31 cellular contexts compared by ENCODE assay signal in the genomic region with DNA sequence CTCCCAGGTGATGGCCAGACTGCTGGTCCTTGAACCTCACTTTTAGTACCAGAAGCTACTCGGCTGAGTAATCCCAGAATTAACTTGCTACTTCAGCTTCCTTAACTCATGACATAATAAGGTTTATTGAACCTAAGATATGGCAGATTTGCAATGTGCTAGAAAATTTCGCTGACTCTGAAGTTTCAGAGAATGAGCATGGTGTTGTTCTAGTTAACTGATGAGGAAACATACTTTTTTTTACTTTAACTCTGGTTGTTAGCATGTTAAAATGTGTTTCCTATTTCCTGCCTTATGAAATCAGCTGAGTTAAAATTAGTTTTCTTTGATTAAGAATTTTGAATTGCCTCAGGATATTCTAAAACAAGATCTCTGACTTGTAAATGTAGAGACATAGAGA.
"Had no signal": no experiment of that assay in that cellular context is flagged by ENCODE, and none has a peak within 500 bp of the region (broad histone marks: within the 10 kb centered on the region; RNA-seq: fewer than 3 reads in every experiment).

No MANE protein-coding gene starts in this region.

- H3K4me3 ChIP-seq: adrenal gland, body of pancreas, esophagus muscularis mucosa, gastroesophageal sphincter, heart right ventricle had no signal

- ATAC-seq: activated CD4-positive, CD25-positive, alpha-beta regulatory T cell treated with anti-CD3 and anti-CD28 coated beads, Interleukin-2, amount 50 U/mL, for 24 hours; activated CD8-positive, alpha-beta memory T cell treated with anti-CD3 and anti-CD28 coated beads, Interleukin-2, amount 10 ng/mL, durations not matched to agents 7 days and 5 days; activated CD8-positive, alpha-beta T cell treated with anti-CD3 and anti-CD28 coated beads, Interleukin-2, amount 10 ng/mL, durations not matched to agents 7 days and 5 days; activated naive CD8-positive, alpha-beta T cell treated with anti-CD3 and anti-CD28 coated beads, Interleukin-2, amount 50 U/mL, for 24 hours; body of pancreas; effector memory CD8-positive, alpha-beta T cell; gastroesophageal sphincter; heart right ventricle; T-helper 17 cell had no signal

- H3K9me3 ChIP-seq: adrenal gland, body of pancreas, esophagus muscularis mucosa, gastroesophageal sphincter, heart right ventricle had no signal

- H3K4me1 ChIP-seq: adrenal gland, body of pancreas, esophagus muscularis mucosa, gastroesophageal sphincter had no signal

- FAIRE-seq: colon had no signal

- H3K27me3 ChIP-seq: adrenal gland, body of pancreas, esophagus muscularis mucosa, gastroesophageal sphincter, heart right ventricle had no signal

- DNase-seq: activated B cell treated with CpG ODN at 0.5 μM for 24 hours; activated CD4-positive, alpha-beta T cell treated with anti-CD3 and anti-CD28 coated beads for 48 hours; activated CD4-positive, alpha-beta T cell treated with anti-CD3 and anti-CD28 coated beads, Interleukin-2, amount 50 U/mL, for 1 hour; activated CD4-positive, alpha-beta T cell treated with anti-CD3 and anti-CD28 coated beads, Interleukin-2, amount 50 U/mL, for 48 hours; activated CD8-positive, alpha-beta memory T cell treated with anti-CD3 and anti-CD28 coated beads, Interleukin-2, amount 10 ng/mL, durations not matched to agents 7 days and 5 days; activated CD8-positive, alpha-beta memory T cell treated with anti-CD3 and anti-CD28 coated beads, Interleukin-2, amount 50 U/mL, for 4 hours; activated CD8-positive, alpha-beta T cell treated with anti-CD3 and anti-CD28 coated beads, Interleukin-2, amount 10 ng/mL, durations not matched to agents 7 days and 5 days; activated effector memory CD4-positive, alpha-beta T cell treated with anti-CD3 and anti-CD28 coated beads, Interleukin-2, amount 50 U/mL, for 16 hours; activated naive CD4-positive, alpha-beta T cell treated with anti-CD3 and anti-CD28 coated beads for 36 hours; activated naive CD8-positive, alpha-beta T cell treated with anti-CD3 and anti-CD28 coated beads for 36 hours; activated naive CD8-positive, alpha-beta T cell treated with anti-CD3 and anti-CD28 coated beads, Interleukin-2, amount 50 U/mL, for 24 hours; activated T-cell treated with anti-CD3 and anti-CD28 coated beads, Interleukin-2, amount 50 U/mL, for 1 hour; activated T-cell treated with anti-CD3 and anti-CD28 coated beads, Interleukin-2, amount 50 U/mL, for 48 hours; adrenal gland; amygdala; aorta; body of pancreas; caudate nucleus; cortex of kidney; effector CD4-positive, alpha-beta T cell; effector memory CD8-positive, alpha-beta T cell; erythroblast; foreskin melanocyte; heart right ventricle; T-helper 17 cell; T1000; WERI-Rb-1 had no signal

- H3K27ac ChIP-seq: adrenal gland, body of pancreas, esophagus muscularis mucosa, gastroesophageal sphincter, heart right ventricle, WERI-Rb-1 had no signal
